1 cellular context compared by ENCODE assay signal in the genomic region with DNA sequence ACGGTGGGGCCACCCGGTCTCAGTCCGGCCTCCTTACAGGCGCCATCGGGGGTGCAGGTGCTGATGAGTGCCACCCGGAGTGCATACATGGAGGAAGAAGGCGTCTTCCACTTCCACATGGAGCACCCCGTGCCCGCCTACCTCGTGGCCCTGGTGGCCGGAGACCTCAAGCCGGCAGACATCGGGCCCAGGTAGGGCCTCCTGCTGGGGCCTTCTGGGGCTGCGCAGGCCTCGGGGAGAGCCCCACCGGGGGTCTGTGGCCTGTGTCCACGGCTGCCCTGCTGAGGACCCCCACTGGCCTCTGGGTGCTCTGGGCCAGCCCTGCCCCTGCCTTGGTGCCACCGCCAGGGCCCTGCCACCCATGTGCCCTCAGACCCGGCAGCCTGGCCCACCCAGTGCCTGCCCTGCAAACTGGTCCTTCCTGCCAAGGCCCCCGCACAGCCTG.
TF ChIP-seq lines count a peak whose summit lies in the region.

No MANE protein-coding gene starts in this region.

TF ChIP-seq in HepG2, 621 proteins besides CTCF, POLR2A, EP300 and RAD21:
- 0 out of 2 replicates have a peak, but pooled peaks have one; percentile 35 for TF ChIP-seq HNRNPL (IDR thresholded peaks at IDR 0.05; ENCODE audit: low read depth, low read length)
- no peak for TF ChIP-seq SUZ12 (IDR thresholded peaks at IDR 0.05; ENCODE audit: low read depth, low read length)
- TF ChIP-seq, protein P1, sequence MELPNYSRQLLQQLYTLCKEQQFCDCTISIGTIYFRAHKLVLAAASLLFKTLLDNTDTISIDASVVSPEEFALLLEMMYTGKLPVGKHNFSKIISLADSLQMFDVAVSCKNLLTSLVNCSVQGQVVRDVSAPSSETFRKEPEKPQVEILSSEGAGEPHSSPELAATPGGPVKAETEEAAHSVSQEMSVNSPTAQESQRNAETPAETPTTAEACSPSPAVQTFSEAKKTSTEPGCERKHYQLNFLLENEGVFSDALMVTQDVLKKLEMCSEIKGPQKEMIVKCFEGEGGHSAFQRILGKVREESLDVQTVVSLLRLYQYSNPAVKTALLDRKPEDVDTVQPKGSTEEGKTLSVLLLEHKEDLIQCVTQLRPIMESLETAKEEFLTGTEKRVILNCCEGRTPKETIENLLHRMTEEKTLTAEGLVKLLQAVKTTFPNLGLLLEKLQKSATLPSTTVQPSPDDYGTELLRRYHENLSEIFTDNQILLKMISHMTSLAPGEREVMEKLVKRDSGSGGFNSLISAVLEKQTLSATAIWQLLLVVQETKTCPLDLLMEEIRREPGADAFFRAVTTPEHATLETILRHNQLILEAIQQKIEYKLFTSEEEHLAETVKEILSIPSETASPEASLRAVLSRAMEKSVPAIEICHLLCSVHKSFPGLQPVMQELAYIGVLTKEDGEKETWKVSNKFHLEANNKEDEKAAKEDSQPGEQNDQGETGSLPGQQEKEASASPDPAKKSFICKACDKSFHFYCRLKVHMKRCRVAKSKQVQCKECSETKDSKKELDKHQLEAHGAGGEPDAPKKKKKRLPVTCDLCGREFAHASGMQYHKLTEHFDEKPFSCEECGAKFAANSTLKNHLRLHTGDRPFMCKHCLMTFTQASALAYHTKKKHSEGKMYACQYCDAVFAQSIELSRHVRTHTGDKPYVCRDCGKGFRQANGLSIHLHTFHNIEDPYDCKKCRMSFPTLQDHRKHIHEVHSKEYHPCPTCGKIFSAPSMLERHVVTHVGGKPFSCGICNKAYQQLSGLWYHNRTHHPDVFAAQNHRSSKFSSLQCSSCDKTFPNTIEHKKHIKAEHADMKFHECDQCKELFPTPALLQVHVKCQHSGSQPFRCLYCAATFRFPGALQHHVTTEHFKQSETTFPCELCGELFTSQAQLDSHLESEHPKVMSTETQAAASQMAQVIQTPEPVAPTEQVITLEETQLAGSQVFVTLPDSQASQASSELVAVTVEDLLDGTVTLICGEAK (IDR thresholded peaks at IDR 0.05): no peak
- TF ChIP-seq, protein P1 (CRISPR knock-in tag; IDR thresholded peaks at IDR 0.05): 0 out of 2 replicates have a peak, but pooled peaks have one; percentile 3
- no peak for TF ChIP-seq PHF21A (CRISPR knock-in tag; IDR thresholded peaks at IDR 0.05)
- no peak for TF ChIP-seq FOXA1 (IDR thresholded peaks at IDR 0.05)
- no peak for TF ChIP-seq FOXA1 (CRISPR knock-in tag; IDR thresholded peaks at IDR 0.05)
- TF ChIP-seq RBFOX2 (IDR thresholded peaks at IDR 0.05; ENCODE audit: low read depth, low read length): 0 out of 2 replicates have a peak, but pooled peaks have one; percentile 11
